1 cellular context compared by ENCODE assay signal in genomic region chr20:37297066-37297736, GRCh38.
TF ChIP-seq lines count a peak whose summit lies in the region.

No MANE protein-coding gene starts in this region.

TF ChIP-seq in WTC11, 78 proteins besides CTCF, POLR2A, EP300 and RAD21 (continued from another document):
- TF ChIP-seq STAT6 (CRISPR knock-in tag; conservative IDR thresholded peaks at IDR 0.05; ENCODE audit: low read depth) (no peak), ZBTB21 (CRISPR knock-in tag; IDR thresholded peaks at IDR 0.05; ENCODE audit: borderline replicate concordance) (no peak), ATF2 (CRISPR knock-in tag; IDR thresholded peaks at IDR 0.05; ENCODE audit: borderline replicate concordance, low read depth) (no peak), FOXJ3 (CRISPR knock-in tag; IDR thresholded peaks at IDR 0.05; ENCODE audit: borderline replicate concordance) (no peak), HMGXB4 (CRISPR knock-in tag; IDR thresholded peaks at IDR 0.05) (no peak)
